ENCODE assay signal across 16 cellular contexts in the genomic region with DNA sequence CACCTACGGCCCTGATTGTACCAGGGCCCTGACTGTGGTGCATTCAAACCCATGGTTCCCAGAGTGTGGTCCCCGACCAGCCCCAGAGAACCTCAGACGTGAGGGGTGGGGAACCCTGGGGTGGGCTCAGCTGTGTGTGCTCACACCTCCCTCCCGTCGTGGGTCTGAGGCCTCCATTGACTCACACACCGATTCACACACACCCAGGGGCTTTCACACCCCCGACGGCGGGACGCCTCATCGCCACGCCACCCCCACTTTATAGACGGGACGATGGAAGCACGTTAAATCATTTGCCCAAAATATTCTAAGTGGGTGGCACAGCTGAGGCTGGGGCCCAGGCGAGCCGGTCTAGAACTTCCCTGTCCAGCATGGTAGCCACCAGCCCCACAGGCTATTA.
"Had no signal": no experiment of that assay in that cellular context is flagged by ENCODE, and none has a peak within 500 bp of the region (broad histone marks: within the 10 kb centered on the region; RNA-seq: fewer than 3 reads in every experiment).

No MANE protein-coding gene starts in this region.

- H3K27ac Mint-ChIP-seq: nephron had no signal

- ATAC-seq: activated CD8-positive, alpha-beta T cell treated with anti-CD3 and anti-CD28 coated beads, Interleukin-2, amount 10 ng/mL, durations not matched to agents 7 days and 5 days; gastroesophageal sphincter; lower lobe of right lung had no signal

- H3K27ac ChIP-seq: cardiac muscle cell, coronary artery, epithelial cell of prostate, gastroesophageal sphincter, lower lobe of right lung, uterus had no signal

- H3K9me3 ChIP-seq: gastroesophageal sphincter, lower lobe of right lung, uterus had no signal

- H3K9me3 Mint-ChIP-seq: nephron had no signal

- H3K4me3 ChIP-seq: cardiac muscle cell, coronary artery, gastroesophageal sphincter, lower lobe of right lung, uterus had no signal

- H3K36me3 ChIP-seq: cardiac muscle cell, gastroesophageal sphincter, lower lobe of right lung, uterus had no signal

- H3K4me3 Mint-ChIP-seq: activated CD8-positive, alpha-beta T cell treated with anti-CD3 and anti-CD28 coated beads, Interleukin-2, amount 10 ng/mL, durations not matched to agents 7 days and 5 days had no signal

- H3K27me3 ChIP-seq: uterus had no signal

- DNase-seq: activated CD4-positive, alpha-beta T cell treated with anti-CD3 and anti-CD28 coated beads for 48 hours; activated CD8-positive, alpha-beta memory T cell treated with anti-CD3 and anti-CD28 coated beads, Interleukin-2, amount 50 U/mL, for 48 hours; activated CD8-positive, alpha-beta T cell treated with anti-CD3 and anti-CD28 coated beads, Interleukin-2, amount 10 ng/mL, durations not matched to agents 7 days and 5 days; activated naive CD4-positive, alpha-beta T cell treated with Interleukin-2 at 50 U/mL for 16 hours; effector memory CD4-positive, alpha-beta T cell; kidney glomerular epithelial cell; lower lobe of right lung; stimulated activated CD4-positive, alpha-beta T cell treated with anti-CD3 and anti-CD28 coated beads, Interleukin-15, amount 100 ng/mL, for 24 hours; stimulated activated CD4-positive, alpha-beta T cell treated with anti-CD3 and anti-CD28 coated beads, Interleukin-4, amount 100 ng/mL, for 24 hours; T-helper 1 cell; uterus had no signal
